1 cellular context compared by ENCODE assay signal in the genomic region with DNA sequence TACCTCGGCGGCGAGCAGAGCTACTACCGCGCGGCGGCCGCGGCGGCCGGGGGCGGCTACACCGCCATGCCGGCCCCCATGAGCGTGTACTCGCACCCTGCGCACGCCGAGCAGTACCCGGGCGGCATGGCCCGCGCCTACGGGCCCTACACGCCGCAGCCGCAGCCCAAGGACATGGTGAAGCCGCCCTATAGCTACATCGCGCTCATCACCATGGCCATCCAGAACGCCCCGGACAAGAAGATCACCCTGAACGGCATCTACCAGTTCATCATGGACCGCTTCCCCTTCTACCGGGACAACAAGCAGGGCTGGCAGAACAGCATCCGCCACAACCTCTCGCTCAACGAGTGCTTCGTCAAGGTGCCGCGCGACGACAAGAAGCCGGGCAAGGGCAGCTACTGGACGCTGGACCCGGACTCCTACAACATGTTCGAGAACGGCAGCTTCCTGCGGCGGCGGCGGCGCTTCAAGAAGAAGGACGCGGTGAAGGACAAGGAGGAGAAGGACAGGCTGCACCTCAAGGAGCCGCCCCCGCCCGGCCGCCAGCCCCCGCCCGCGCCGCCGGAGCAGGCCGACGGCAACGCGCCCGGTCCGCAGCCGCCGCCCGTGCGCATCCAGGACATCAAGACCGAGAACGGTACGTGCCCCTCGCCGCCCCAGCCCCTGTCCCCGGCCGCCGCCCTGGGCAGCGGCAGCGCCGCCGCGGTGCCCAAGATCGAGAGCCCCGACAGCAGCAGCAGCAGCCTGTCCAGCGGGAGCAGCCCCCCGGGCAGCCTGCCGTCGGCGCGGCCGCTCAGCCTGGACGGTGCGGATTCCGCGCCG.
TF ChIP-seq lines count a peak whose summit lies in the region.

No MANE protein-coding gene starts in this region.

TF ChIP-seq in GM23338, 12 proteins besides CTCF, POLR2A, EP300 and RAD21:
- TF ChIP-seq, protein P1, sequence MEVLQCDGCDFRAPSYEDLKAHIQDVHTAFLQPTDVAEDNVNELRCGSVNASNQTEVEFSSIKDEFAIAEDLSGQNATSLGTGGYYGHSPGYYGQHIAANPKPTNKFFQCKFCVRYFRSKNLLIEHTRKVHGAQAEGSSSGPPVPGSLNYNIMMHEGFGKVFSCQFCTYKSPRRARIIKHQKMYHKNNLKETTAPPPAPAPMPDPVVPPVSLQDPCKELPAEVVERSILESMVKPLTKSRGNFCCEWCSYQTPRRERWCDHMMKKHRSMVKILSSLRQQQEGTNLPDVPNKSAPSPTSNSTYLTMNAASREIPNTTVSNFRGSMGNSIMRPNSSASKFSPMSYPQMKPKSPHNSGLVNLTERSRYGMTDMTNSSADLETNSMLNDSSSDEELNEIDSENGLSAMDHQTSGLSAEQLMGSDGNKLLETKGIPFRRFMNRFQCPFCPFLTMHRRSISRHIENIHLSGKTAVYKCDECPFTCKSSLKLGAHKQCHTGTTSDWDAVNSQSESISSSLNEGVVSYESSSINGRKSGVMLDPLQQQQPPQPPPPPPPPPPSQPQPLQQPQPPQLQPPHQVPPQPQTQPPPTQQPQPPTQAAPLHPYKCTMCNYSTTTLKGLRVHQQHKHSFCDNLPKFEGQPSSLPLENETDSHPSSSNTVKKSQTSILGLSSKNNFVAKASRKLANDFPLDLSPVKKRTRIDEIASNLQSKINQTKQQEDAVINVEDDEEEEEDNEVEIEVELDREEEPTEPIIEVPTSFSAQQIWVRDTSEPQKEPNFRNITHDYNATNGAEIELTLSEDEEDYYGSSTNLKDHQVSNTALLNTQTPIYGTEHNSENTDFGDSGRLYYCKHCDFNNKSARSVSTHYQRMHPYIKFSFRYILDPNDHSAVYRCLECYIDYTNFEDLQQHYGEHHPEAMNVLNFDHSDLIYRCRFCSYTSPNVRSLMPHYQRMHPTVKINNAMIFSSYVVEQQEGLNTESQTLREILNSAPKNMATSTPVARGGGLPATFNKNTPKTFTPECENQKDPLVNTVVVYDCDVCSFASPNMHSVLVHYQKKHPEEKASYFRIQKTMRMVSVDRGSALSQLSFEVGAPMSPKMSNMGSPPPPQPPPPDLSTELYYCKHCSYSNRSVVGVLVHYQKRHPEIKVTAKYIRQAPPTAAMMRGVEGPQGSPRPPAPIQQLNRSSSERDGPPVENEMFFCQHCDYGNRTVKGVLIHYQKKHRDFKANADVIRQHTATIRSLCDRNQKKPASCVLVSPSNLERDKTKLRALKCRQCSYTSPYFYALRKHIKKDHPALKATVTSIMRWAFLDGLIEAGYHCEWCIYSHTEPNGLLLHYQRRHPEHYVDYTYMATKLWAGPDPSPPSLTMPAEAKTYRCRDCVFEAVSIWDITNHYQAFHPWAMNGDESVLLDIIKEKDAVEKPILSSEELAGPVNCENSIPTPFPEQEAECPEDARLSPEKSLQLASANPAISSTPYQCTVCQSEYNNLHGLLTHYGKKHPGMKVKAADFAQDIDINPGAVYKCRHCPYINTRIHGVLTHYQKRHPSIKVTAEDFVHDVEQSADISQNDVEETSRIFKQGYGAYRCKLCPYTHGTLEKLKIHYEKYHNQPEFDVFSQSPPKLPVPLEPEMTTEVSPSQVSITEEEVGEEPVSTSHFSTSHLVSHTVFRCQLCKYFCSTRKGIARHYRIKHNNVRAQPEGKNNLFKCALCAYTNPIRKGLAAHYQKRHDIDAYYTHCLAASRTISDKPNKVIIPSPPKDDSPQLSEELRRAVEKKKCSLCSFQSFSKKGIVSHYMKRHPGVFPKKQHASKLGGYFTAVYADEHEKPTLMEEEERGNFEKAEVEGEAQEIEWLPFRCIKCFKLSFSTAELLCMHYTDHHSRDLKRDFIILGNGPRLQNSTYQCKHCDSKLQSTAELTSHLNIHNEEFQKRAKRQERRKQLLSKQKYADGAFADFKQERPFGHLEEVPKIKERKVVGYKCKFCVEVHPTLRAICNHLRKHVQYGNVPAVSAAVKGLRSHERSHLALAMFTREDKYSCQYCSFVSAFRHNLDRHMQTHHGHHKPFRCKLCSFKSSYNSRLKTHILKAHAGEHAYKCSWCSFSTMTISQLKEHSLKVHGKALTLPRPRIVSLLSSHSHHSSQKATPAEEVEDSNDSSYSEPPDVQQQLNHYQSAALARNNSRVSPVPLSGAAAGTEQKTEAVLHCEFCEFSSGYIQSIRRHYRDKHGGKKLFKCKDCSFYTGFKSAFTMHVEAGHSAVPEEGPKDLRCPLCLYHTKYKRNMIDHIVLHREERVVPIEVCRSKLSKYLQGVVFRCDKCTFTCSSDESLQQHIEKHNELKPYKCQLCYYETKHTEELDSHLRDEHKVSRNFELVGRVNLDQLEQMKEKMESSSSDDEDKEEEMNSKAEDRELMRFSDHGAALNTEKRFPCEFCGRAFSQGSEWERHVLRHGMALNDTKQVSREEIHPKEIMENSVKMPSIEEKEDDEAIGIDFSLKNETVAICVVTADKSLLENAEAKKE (CRISPR knock-in tag; IDR thresholded peaks at IDR 0.05) = no peak
- TF ChIP-seq EZH2 (IDR thresholded peaks at IDR 0.05; ENCODE audit: low read depth, unreplicated experiment) (peak; percentile 97), ZNF331 (CRISPR knock-in tag; IDR thresholded peaks at IDR 0.05; ENCODE audit: low read depth) (no peak), NANOG (IDR thresholded peaks at IDR 0.05; ENCODE audit: borderline replicate concordance) (no peak), JUNB (IDR thresholded peaks at IDR 0.05; ENCODE audit: unreplicated experiment) (no peak), ZNF114 (CRISPR knock-in tag; IDR thresholded peaks at IDR 0.05) (no peak), EZH2phosphoT487 (IDR thresholded peaks at IDR 0.05; ENCODE audit: unreplicated experiment) (peak; percentile 98), CREB1 (CRISPR knock-in tag; IDR thresholded peaks at IDR 0.05; ENCODE audit: low read depth) (no peak)
